In genomic region chr1:238954865-238955264, GRCh38 we compare ENCODE assay signal across 16 cellular contexts.
DNase-seq lines count a peak whose midpoint lies in the region; ATAC-seq lines count a peak whose summit lies in the region.
"Had no signal": no experiment of that assay in that cellular context is flagged by ENCODE, and none has a peak within 500 bp of the region (broad histone marks: within the 10 kb centered on the region; RNA-seq: fewer than 3 reads in every experiment).

No MANE protein-coding gene starts in this region.

- H3K4me1 ChIP-seq in adipocyte (ENCODE audit: control insufficient read depth, insufficient read depth, low read length) = peaks cover 7% of the 10 kb centered on the region

- H3K4me3 ChIP-seq in adipocyte (ENCODE audit: low read length) = no peak overlapping the region
- H3K4me3 ChIP-seq: PC-9, SK-N-MC had no signal

- no peak for ATAC-seq in HG03469 (IDR thresholded peaks at IDR 0.05; ENCODE audit: unreplicated experiment)
- ATAC-seq in esophagus mucosa = no peak
- ATAC-seq: Right ventricle myocardium inferior had no signal

- H3K9ac ChIP-seq in adipocyte (ENCODE audit: low read length) = no peak overlapping the region

- H3K9me3 ChIP-seq in adipocyte (ENCODE audit: control insufficient read depth, low read length) = no peaks in the 10 kb centered on the region

- DNase-seq in A172 (ENCODE audit: low spot score) (peak; percentile 46), HS-5 (ENCODE audit: low read depth) (peak; percentile 65), adipocyte (ENCODE audit: low read depth) (peak; percentile 18), glomerular visceral epithelial cell (ENCODE audit: extremely low spot score) (peak; percentile 9), LoVo (ENCODE audit: low spot score) (no peak), hippocampal formation (lab: John Stamatoyannopoulos, UW) (no peak)
- DNase-seq: MV-4-11, NCI-H1417, NCI-H1930, NCI-H2171 treated with DMSO at 0.1 percent for 48 hours, NCI-H446 treated with DMSO at 0.1 percent for 48 hours, PC-9 had no signal

- no peaks in the 10 kb centered on the region for H3K36me3 ChIP-seq in adipocyte (ENCODE audit: control insufficient read depth, insufficient read depth, low read length, severe bottlenecking)

- no peaks in the 10 kb centered on the region for H3K27me3 ChIP-seq in adipocyte (replicated peaks; ENCODE audit: control insufficient read depth, insufficient read depth, low read length)

Comparison
In these comparisons a context has a peak if more than half of its experiments do, and no peak if none do; other contexts are left out.
1. DNase-seq: peak in A172 (single experiment), HS-5 (single experiment), adipocyte (single experiment) and glomerular visceral epithelial cell (single experiment); none in LoVo (single experiment) and hippocampal formation (0 of 2).